1 cellular context compared by ENCODE assay signal in the genomic region with DNA sequence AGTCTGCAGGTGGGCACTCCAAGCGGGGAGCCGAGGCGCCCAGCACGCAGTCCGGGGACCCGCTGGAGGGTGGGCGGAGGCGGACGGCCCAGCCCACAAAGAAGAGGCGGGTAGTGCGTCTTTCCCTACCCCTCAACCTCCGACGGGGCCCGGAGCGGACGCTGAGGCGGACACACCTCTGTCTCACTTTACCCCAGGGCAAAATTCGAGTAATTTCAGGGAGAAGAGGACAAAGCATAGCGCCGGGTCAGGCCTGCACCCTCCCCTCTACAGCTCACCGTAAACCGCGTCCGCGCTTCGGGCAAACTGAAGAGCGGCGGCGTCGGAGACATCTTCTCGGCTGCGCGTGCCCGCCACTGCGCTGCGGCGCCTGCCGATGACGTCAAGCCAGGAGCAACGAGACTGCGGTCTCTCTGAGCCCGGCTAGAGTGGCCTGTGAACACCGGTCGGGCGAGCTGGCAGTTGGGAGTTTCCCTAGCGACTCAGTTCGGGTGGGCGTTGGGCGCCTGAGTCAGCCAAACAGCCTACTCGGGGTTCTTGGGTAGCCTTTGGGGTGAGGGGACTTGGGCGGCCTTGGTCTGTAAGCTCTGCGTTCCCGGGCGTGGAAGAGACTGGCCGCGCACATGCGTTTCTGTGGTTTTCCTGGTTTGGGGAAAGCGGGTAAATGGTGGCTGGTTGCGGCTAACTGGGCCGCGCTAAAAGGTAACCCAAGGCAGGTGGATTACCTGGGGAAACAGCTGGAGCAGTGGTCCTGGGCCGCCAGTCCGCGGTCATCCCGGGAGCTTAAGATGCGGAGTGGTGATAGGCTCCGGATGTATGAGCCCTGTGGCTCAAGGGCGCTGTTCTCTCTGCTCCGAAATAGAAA.
A peak's percentile ranks its signal among the peaks of the same experiment; 100 is the strongest.
TF ChIP-seq lines count a peak whose summit lies in the region.

A gene with protein sequence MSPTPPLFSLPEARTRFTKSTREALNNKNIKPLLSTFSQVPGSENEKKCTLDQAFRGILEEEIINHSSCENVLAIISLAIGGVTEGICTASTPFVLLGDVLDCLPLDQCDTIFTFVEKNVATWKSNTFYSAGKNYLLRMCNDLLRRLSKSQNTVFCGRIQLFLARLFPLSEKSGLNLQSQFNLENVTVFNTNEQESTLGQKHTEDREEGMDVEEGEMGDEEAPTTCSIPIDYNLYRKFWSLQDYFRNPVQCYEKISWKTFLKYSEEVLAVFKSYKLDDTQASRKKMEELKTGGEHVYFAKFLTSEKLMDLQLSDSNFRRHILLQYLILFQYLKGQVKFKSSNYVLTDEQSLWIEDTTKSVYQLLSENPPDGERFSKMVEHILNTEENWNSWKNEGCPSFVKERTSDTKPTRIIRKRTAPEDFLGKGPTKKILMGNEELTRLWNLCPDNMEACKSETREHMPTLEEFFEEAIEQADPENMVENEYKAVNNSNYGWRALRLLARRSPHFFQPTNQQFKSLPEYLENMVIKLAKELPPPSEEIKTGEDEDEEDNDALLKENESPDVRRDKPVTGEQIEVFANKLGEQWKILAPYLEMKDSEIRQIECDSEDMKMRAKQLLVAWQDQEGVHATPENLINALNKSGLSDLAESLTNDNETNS (minus strand): TSS at position 360 of the 865 bp plus-strand sequence. CDS start 28 bp downstream, at position 332.

TF ChIP-seq in K562, 482 proteins besides CTCF, POLR2A, EP300 and RAD21 (continued from another document and continues in another):
- TF ChIP-seq, protein P1, sequence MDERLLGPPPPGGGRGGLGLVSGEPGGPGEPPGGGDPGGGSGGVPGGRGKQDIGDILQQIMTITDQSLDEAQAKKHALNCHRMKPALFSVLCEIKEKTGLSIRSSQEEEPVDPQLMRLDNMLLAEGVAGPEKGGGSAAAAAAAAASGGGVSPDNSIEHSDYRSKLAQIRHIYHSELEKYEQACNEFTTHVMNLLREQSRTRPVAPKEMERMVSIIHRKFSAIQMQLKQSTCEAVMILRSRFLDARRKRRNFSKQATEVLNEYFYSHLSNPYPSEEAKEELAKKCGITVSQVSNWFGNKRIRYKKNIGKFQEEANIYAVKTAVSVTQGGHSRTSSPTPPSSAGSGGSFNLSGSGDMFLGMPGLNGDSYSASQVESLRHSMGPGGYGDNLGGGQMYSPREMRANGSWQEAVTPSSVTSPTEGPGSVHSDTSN (CRISPR knock-in tag; IDR thresholded peaks at IDR 0.05; ENCODE audit: low read depth), result no peak
- TF ChIP-seq, protein P1 (tag; conservative IDR thresholded peaks at IDR 0.05; ENCODE audit: low read depth), result no peak
- TF ChIP-seq MTA3 (IDR thresholded peaks at IDR 0.05; ENCODE audit: borderline replicate concordance), result peak; percentile 91
- TF ChIP-seq, protein P2, sequence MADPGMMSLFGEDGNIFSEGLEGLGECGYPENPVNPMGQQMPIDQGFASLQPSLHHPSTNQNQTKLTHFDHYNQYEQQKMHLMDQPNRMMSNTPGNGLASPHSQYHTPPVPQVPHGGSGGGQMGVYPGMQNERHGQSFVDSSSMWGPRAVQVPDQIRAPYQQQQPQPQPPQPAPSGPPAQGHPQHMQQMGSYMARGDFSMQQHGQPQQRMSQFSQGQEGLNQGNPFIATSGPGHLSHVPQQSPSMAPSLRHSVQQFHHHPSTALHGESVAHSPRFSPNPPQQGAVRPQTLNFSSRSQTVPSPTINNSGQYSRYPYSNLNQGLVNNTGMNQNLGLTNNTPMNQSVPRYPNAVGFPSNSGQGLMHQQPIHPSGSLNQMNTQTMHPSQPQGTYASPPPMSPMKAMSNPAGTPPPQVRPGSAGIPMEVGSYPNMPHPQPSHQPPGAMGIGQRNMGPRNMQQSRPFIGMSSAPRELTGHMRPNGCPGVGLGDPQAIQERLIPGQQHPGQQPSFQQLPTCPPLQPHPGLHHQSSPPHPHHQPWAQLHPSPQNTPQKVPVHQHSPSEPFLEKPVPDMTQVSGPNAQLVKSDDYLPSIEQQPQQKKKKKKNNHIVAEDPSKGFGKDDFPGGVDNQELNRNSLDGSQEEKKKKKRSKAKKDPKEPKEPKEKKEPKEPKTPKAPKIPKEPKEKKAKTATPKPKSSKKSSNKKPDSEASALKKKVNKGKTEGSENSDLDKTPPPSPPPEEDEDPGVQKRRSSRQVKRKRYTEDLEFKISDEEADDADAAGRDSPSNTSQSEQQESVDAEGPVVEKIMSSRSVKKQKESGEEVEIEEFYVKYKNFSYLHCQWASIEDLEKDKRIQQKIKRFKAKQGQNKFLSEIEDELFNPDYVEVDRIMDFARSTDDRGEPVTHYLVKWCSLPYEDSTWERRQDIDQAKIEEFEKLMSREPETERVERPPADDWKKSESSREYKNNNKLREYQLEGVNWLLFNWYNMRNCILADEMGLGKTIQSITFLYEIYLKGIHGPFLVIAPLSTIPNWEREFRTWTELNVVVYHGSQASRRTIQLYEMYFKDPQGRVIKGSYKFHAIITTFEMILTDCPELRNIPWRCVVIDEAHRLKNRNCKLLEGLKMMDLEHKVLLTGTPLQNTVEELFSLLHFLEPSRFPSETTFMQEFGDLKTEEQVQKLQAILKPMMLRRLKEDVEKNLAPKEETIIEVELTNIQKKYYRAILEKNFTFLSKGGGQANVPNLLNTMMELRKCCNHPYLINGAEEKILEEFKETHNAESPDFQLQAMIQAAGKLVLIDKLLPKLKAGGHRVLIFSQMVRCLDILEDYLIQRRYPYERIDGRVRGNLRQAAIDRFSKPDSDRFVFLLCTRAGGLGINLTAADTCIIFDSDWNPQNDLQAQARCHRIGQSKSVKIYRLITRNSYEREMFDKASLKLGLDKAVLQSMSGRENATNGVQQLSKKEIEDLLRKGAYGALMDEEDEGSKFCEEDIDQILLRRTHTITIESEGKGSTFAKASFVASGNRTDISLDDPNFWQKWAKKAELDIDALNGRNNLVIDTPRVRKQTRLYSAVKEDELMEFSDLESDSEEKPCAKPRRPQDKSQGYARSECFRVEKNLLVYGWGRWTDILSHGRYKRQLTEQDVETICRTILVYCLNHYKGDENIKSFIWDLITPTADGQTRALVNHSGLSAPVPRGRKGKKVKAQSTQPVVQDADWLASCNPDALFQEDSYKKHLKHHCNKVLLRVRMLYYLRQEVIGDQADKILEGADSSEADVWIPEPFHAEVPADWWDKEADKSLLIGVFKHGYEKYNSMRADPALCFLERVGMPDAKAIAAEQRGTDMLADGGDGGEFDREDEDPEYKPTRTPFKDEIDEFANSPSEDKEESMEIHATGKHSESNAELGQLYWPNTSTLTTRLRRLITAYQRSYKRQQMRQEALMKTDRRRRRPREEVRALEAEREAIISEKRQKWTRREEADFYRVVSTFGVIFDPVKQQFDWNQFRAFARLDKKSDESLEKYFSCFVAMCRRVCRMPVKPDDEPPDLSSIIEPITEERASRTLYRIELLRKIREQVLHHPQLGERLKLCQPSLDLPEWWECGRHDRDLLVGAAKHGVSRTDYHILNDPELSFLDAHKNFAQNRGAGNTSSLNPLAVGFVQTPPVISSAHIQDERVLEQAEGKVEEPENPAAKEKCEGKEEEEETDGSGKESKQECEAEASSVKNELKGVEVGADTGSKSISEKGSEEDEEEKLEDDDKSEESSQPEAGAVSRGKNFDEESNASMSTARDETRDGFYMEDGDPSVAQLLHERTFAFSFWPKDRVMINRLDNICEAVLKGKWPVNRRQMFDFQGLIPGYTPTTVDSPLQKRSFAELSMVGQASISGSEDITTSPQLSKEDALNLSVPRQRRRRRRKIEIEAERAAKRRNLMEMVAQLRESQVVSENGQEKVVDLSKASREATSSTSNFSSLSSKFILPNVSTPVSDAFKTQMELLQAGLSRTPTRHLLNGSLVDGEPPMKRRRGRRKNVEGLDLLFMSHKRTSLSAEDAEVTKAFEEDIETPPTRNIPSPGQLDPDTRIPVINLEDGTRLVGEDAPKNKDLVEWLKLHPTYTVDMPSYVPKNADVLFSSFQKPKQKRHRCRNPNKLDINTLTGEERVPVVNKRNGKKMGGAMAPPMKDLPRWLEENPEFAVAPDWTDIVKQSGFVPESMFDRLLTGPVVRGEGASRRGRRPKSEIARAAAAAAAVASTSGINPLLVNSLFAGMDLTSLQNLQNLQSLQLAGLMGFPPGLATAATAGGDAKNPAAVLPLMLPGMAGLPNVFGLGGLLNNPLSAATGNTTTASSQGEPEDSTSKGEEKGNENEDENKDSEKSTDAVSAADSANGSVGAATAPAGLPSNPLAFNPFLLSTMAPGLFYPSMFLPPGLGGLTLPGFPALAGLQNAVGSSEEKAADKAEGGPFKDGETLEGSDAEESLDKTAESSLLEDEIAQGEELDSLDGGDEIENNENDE (IDR thresholded peaks at IDR 0.05; ENCODE audit: low read depth, low read length), result no peak
- no peak for TF ChIP-seq PURB (CRISPR knock-in tag; IDR thresholded peaks at IDR 0.05; ENCODE audit: low read depth)
- TF ChIP-seq, protein P3, sequence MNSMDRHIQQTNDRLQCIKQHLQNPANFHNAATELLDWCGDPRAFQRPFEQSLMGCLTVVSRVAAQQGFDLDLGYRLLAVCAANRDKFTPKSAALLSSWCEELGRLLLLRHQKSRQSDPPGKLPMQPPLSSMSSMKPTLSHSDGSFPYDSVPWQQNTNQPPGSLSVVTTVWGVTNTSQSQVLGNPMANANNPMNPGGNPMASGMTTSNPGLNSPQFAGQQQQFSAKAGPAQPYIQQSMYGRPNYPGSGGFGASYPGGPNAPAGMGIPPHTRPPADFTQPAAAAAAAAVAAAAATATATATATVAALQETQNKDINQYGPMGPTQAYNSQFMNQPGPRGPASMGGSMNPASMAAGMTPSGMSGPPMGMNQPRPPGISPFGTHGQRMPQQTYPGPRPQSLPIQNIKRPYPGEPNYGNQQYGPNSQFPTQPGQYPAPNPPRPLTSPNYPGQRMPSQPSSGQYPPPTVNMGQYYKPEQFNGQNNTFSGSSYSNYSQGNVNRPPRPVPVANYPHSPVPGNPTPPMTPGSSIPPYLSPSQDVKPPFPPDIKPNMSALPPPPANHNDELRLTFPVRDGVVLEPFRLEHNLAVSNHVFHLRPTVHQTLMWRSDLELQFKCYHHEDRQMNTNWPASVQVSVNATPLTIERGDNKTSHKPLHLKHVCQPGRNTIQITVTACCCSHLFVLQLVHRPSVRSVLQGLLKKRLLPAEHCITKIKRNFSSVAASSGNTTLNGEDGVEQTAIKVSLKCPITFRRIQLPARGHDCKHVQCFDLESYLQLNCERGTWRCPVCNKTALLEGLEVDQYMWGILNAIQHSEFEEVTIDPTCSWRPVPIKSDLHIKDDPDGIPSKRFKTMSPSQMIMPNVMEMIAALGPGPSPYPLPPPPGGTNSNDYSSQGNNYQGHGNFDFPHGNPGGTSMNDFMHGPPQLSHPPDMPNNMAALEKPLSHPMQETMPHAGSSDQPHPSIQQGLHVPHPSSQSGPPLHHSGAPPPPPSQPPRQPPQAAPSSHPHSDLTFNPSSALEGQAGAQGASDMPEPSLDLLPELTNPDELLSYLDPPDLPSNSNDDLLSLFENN (IDR thresholded peaks at IDR 0.05; ENCODE audit: low read depth in 2 of 2, low read length in 2 of 2), result no peak; a peak in 1 of 4 replicates
- peak; percentile 66 for TF ChIP-seq SMARCA4 (IDR thresholded peaks at IDR 0.05)
- TF ChIP-seq, protein P4, sequence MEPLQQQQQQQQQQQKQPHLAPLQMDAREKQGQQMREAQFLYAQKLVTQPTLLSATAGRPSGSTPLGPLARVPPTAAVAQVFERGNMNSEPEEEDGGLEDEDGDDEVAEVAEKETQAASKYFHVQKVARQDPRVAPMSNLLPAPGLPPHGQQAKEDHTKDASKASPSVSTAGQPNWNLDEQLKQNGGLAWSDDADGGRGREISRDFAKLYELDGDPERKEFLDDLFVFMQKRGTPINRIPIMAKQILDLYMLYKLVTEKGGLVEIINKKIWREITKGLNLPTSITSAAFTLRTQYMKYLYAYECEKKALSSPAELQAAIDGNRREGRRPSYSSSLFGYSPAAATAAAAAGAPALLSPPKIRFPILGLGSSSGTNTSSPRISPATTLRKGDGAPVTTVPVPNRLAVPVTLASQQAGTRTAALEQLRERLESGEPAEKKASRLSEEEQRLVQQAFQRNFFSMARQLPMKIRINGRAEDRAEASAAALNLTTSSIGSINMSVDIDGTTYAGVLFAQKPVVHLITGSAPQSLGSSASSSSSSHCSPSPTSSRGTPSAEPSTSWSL (CRISPR knock-in tag; IDR thresholded peaks at IDR 0.05; ENCODE audit: borderline replicate concordance), result no peak
- TF ChIP-seq ZNF165 (CRISPR knock-in tag; IDR thresholded peaks at IDR 0.05; ENCODE audit: borderline replicate concordance), result no peak
- TF ChIP-seq ATF7 (IDR thresholded peaks at IDR 0.05), result peak; percentile 95
- TF ChIP-seq, protein P5, sequence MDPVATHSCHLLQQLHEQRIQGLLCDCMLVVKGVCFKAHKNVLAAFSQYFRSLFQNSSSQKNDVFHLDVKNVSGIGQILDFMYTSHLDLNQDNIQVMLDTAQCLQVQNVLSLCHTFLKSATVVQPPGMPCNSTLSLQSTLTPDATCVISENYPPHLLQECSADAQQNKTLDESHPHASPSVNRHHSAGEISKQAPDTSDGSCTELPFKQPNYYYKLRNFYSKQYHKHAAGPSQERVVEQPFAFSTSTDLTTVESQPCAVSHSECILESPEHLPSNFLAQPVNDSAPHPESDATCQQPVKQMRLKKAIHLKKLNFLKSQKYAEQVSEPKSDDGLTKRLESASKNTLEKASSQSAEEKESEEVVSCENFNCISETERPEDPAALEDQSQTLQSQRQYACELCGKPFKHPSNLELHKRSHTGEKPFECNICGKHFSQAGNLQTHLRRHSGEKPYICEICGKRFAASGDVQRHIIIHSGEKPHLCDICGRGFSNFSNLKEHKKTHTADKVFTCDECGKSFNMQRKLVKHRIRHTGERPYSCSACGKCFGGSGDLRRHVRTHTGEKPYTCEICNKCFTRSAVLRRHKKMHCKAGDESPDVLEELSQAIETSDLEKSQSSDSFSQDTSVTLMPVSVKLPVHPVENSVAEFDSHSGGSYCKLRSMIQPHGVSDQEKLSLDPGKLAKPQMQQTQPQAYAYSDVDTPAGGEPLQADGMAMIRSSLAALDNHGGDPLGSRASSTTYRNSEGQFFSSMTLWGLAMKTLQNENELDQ (CRISPR knock-in tag; IDR thresholded peaks at IDR 0.05; ENCODE audit: borderline replicate concordance), result peak; percentile 78; the same call in 1 of the 2 replicates
- TF ChIP-seq KDM5B (IDR thresholded peaks at IDR 0.05; ENCODE audit: insufficient replicate concordance, low read depth, low read length), result peak; percentile 97
- TF ChIP-seq, protein P6, sequence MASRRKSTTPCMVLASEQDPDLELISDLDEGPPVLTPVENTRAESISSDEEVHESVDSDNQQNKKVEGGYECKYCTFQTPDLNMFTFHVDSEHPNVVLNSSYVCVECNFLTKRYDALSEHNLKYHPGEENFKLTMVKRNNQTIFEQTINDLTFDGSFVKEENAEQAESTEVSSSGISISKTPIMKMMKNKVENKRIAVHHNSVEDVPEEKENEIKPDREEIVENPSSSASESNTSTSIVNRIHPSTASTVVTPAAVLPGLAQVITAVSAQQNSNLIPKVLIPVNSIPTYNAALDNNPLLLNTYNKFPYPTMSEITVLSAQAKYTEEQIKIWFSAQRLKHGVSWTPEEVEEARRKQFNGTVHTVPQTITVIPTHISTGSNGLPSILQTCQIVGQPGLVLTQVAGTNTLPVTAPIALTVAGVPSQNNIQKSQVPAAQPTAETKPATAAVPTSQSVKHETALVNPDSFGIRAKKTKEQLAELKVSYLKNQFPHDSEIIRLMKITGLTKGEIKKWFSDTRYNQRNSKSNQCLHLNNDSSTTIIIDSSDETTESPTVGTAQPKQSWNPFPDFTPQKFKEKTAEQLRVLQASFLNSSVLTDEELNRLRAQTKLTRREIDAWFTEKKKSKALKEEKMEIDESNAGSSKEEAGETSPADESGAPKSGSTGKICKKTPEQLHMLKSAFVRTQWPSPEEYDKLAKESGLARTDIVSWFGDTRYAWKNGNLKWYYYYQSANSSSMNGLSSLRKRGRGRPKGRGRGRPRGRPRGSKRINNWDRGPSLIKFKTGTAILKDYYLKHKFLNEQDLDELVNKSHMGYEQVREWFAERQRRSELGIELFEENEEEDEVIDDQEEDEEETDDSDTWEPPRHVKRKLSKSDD (conservative IDR thresholded peaks at IDR 0.05; ENCODE audit: low read length), result peak; percentile 24; the same call in 1 of the 2 replicates
- TF ChIP-seq ESRRA (IDR thresholded peaks at IDR 0.05; ENCODE audit: borderline replicate concordance, low read depth), result peak; percentile 80; the same call in 1 of the 2 replicates
